In the genomic region with DNA sequence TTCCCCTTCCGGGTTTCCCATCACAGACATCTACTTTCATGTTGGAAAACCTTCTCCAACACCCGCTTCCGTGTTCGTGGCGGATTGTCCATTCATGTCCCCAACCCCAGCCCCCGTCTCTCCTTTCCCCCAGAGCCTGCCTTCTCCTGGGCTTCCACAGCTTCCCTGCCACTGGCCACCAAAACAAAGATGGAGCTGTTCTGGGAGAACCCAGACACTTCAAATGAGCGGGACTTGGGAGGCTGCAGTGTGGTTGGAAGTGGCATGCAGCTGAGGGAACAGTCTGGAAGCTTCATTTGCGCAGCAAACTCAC, we compare ENCODE assay signal across 11 cellular contexts. TPM values are rescaled to one million over a fixed set of nuclear protein-coding genes. Genes with fewer than 3 reads are reported as not detected.
DNase-seq lines count a peak whose midpoint lies in the region; ATAC-seq and TF ChIP-seq lines count a peak whose summit lies in the region.
"Had no signal": no experiment of that assay in that cellular context is flagged by ENCODE, and none has a peak within 500 bp of the region (broad histone marks: within the 10 kb centered on the region; RNA-seq: fewer than 3 reads in every experiment).

No MANE protein-coding gene starts in this region.

- peak overlapping the region; percentile 89 to 92 for H3K9ac ChIP-seq in mucosa of rectum (ENCODE audit: low read depth in 1 of 2, low read length in 2 of 2)

- no peak for DNase-seq in activated CD8-positive, alpha-beta memory T cell treated with anti-CD3 and anti-CD28 coated beads, Interleukin-2, amount 10 ng/mL, durations not matched to agents 7 days and 5 days
- no peak for DNase-seq in activated CD8-positive, alpha-beta memory T cell treated with anti-CD3 and anti-CD28 coated beads, Interleukin-2, amount 50 U/mL, for 4 hours
- no peak for DNase-seq in activated naive CD8-positive, alpha-beta T cell treated with anti-CD3 and anti-CD28 coated beads, Interleukin-2, amount 50 U/mL, for 24 hours
- DNase-seq in testis = no peak
- no peak for DNase-seq in EL
- no peak for DNase-seq in GM19240 (ENCODE audit: insufficient read length, low spot score)
- DNase-seq: glutamatergic neuron, NCI-H2107, SIG-M5 had no signal

- WGBS in testis, 2 donors = 50 to 80% methylated on average over 8 of the region's 8 CpGs

- no peak for TF ChIP-seq POLR2A in testis (IDR thresholded peaks at IDR 0.05)

- H3K9me3 ChIP-seq in mucosa of rectum (ENCODE audit: control insufficient read depth in 2 of 2, low read length in 2 of 2) (no peaks in the 10 kb centered on the region), testis (no peaks in the 10 kb centered on the region)

- no peak for TF ChIP-seq CTCF in testis (IDR thresholded peaks at IDR 0.05)

- H3K4me1 Mint-ChIP-seq in activated CD8-positive, alpha-beta memory T cell treated with anti-CD3 and anti-CD28 coated beads, Interleukin-2, amount 10 ng/mL, durations not matched to agents 7 days and 5 days = peaks cover 63% of the 10 kb centered on the region
- H3K4me1 Mint-ChIP-seq in activated naive CD8-positive, alpha-beta T cell treated with anti-CD3 and anti-CD28 coated beads, Interleukin-2, amount 50 U/mL, for 24 hours = peaks cover 61% of the 10 kb centered on the region

- intact Hi-C loops in testis (cut with DNase I; ENCODE audit: low total_unique reads) = no loop called here

- H3K27ac ChIP-seq in mucosa of rectum (ENCODE audit: low read depth in 2 of 2, low read length in 2 of 2) (peak overlapping the region; percentile 91 to 93), testis (peak overlapping the region; percentile 73 to 74)

- H3K4me3 ChIP-seq in mucosa of rectum (ENCODE audit: low read length in 2 of 2) (peak overlapping the region; percentile 83 to 94), testis (peak overlapping the region in 1 of 2 donors; percentile 93)

- CTCF ChIA-PET in activated CD8-positive, alpha-beta memory T cell treated with anti-CD3 and anti-CD28 coated beads, Interleukin-2, amount 10 ng/mL, durations not matched to agents 7 days and 5 days (lab: Charles Lee) = interaction anchor here (0.7 to 3.6 kb wide), 6 partner anchors 12 to 100 kb away, joined by 3 to 29 read pairs (median 4); no protein-coding TSS in a partner anchor

- peaks cover 4 to 10% of the 10 kb centered on the region in 2 donors for H3K36me3 ChIP-seq in mucosa of rectum (ENCODE audit: control insufficient read depth in 2 of 2, insufficient read depth in 2 of 2, low read length in 2 of 2)
- H3K36me3 ChIP-seq in testis (ENCODE audit: low read depth, missing control alignments) = no peaks in the 10 kb centered on the region

- H3K9me3 Mint-ChIP-seq in activated CD8-positive, alpha-beta memory T cell treated with anti-CD3 and anti-CD28 coated beads, Interleukin-2, amount 10 ng/mL, durations not matched to agents 7 days and 5 days (ENCODE audit: low read depth) = no peaks in the 10 kb centered on the region
- H3K9me3 Mint-ChIP-seq in activated naive CD8-positive, alpha-beta T cell treated with anti-CD3 and anti-CD28 coated beads, Interleukin-2, amount 50 U/mL, for 24 hours = no peaks in the 10 kb centered on the region

- ATAC-seq in activated CD8-positive, alpha-beta memory T cell treated with anti-CD3 and anti-CD28 coated beads, Interleukin-2, amount 10 ng/mL, durations not matched to agents 7 days and 5 days = no peak
- no peak for ATAC-seq in activated naive CD8-positive, alpha-beta T cell treated with anti-CD3 and anti-CD28 coated beads, Interleukin-2, amount 50 U/mL, for 24 hours
- ATAC-seq in GM19467 (IDR thresholded peaks at IDR 0.05; ENCODE audit: unreplicated experiment) = no peak

- H3K4me3 Mint-ChIP-seq in activated CD8-positive, alpha-beta memory T cell treated with anti-CD3 and anti-CD28 coated beads, Interleukin-2, amount 10 ng/mL, durations not matched to agents 7 days and 5 days = peak overlapping the region; percentile 91
- peak overlapping the region; percentile 91 for H3K4me3 Mint-ChIP-seq in activated naive CD8-positive, alpha-beta T cell treated with anti-CD3 and anti-CD28 coated beads, Interleukin-2, amount 50 U/mL, for 24 hours

- H3K27me3 Mint-ChIP-seq in activated CD8-positive, alpha-beta memory T cell treated with anti-CD3 and anti-CD28 coated beads, Interleukin-2, amount 10 ng/mL, durations not matched to agents 7 days and 5 days = peaks cover 16% of the 10 kb centered on the region
- H3K27me3 Mint-ChIP-seq in activated naive CD8-positive, alpha-beta T cell treated with anti-CD3 and anti-CD28 coated beads, Interleukin-2, amount 50 U/mL, for 24 hours = peaks cover 6% of the 10 kb centered on the region

- H3K27me3 ChIP-seq in mucosa of rectum (ENCODE audit: control insufficient read depth in 2 of 2, insufficient read depth in 2 of 2, low read length in 2 of 2) (no peaks in the 10 kb centered on the region), testis (no peaks in the 10 kb centered on the region)

- peaks cover 32% of the 10 kb centered on the region for H3K36me3 Mint-ChIP-seq in activated CD8-positive, alpha-beta memory T cell treated with anti-CD3 and anti-CD28 coated beads, Interleukin-2, amount 10 ng/mL, durations not matched to agents 7 days and 5 days
- H3K36me3 Mint-ChIP-seq in activated naive CD8-positive, alpha-beta T cell treated with anti-CD3 and anti-CD28 coated beads, Interleukin-2, amount 50 U/mL, for 24 hours (ENCODE audit: low read depth) = peaks cover 23% of the 10 kb centered on the region

- H3K4me1 ChIP-seq in mucosa of rectum (ENCODE audit: control insufficient read depth in 2 of 2, insufficient read depth in 2 of 2, low read length in 2 of 2) (peaks cover 60 to 66% of the 10 kb centered on the region in 2 donors), testis (peaks cover 46% of the 10 kb centered on the region)

- peak overlapping the region; percentile 86 for H3K27ac Mint-ChIP-seq in activated CD8-positive, alpha-beta memory T cell treated with anti-CD3 and anti-CD28 coated beads, Interleukin-2, amount 10 ng/mL, durations not matched to agents 7 days and 5 days
- H3K27ac Mint-ChIP-seq in activated naive CD8-positive, alpha-beta T cell treated with anti-CD3 and anti-CD28 coated beads, Interleukin-2, amount 50 U/mL, for 24 hours = peak overlapping the region; percentile 62

RNA-seq across cellular contexts. Expression of a gene that starts 2.8 kb away (rescaled TPM):
- total RNA-seq in activated CD8-positive, alpha-beta memory T cell treated with anti-CD3 and anti-CD28 coated beads, Interleukin-2, amount 10 ng/mL, durations not matched to agents 7 days and 5 days = 10 to 100 TPM; 95.4 to 98.9 TPM
- total RNA-seq in testis = 100 to 1,000 TPM; 308 to 384 TPM
- 146 TPM for polyA plus RNA-seq in testis (ENCODE audit: insufficient read depth, low read depth, low replicate concordance)

RNA-seq across cellular contexts. Expression of a gene that starts 25.8 kb away (rescaled TPM):
- total RNA-seq in activated CD8-positive, alpha-beta memory T cell treated with anti-CD3 and anti-CD28 coated beads, Interleukin-2, amount 10 ng/mL, durations not matched to agents 7 days and 5 days = under 1 TPM; 0.68 to 0.93 TPM
- under 1 TPM; 0.50 to 0.55 TPM for total RNA-seq in testis
- polyA plus RNA-seq in testis (ENCODE audit: insufficient read depth, low read depth, low replicate concordance) = 0.83 TPM

RNA-seq across cellular contexts. Expression of a gene that starts 44.1 kb away (rescaled TPM):
- total RNA-seq in activated CD8-positive, alpha-beta memory T cell treated with anti-CD3 and anti-CD28 coated beads, Interleukin-2, amount 10 ng/mL, durations not matched to agents 7 days and 5 days = not detected
- total RNA-seq in testis = 1 to 10 TPM; 3.7 to 4.8 TPM
- 2.4 TPM for polyA plus RNA-seq in testis (ENCODE audit: insufficient read depth, low read depth, low replicate concordance)

Comparison
In these comparisons a context has a peak if more than half of its experiments do, and no peak if none do; other contexts are left out.
1. RNA of a gene that starts 44.1 kb away (total RNA-seq): 3.7 to 4.8 TPM in testis; not detected in activated CD8-positive, alpha-beta memory T cell treated with anti-CD3 and anti-CD28 coated beads, Interleukin-2, amount 10 ng/mL, durations not matched to agents 7 days and 5 days; every median in the first group is over 4 times any median in the second.